In genomic region chr10:128150551-128150950, GRCh38 we compare ENCODE assay signal across 8 cellular contexts. TPM values are rescaled to one million over a fixed set of nuclear protein-coding genes. Genes with fewer than 3 reads are reported as not detected.
A peak's percentile ranks its signal among the peaks of the same experiment; 100 is the strongest.
DNase-seq lines count a peak whose midpoint lies in the region; ATAC-seq, FAIRE-seq and TF ChIP-seq lines count a peak whose summit lies in the region.

No MANE protein-coding gene starts in this region.

- ATAC-seq in HG02938 (IDR thresholded peaks at IDR 0.05; ENCODE audit: unreplicated experiment), result no peak

- peak overlapping the region; percentile 100 for H3K4me2 ChIP-seq in mammary epithelial cell (ENCODE audit: insufficient read depth, low read depth, low read length)

- H3K9me3 ChIP-seq in mammary epithelial cell (replicated peaks; ENCODE audit: insufficient read depth, low read length), result no peaks in the 10 kb centered on the region
- no peaks in the 10 kb centered on the region for H3K9me3 ChIP-seq in mucosa of stomach (ENCODE audit: control insufficient read depth, low read length)

- H3K27ac ChIP-seq in ACC112 (ENCODE audit: low read depth, low read length) (no peak overlapping the region), HL-60 (replicated peaks) (no peak overlapping the region), mammary epithelial cell (ENCODE audit: insufficient read depth, low read depth, low read length) (no peak overlapping the region)

- in situ Hi-C loops in mammary epithelial cell (cut with MboI; ENCODE audit: low sequenced_read_pairs in 2 of 2), result loop anchor here in 1 of 2 donors (10.0 kb wide), 1 partner anchor 66 kb away; no protein-coding TSS in a partner anchor

- H4K20me1 ChIP-seq in mammary epithelial cell (ENCODE audit: insufficient read depth, low read length), result no peaks in the 10 kb centered on the region

- intact Hi-C loops in mammary epithelial cell (cut with micrococcal nuclease), result loop anchor here (1.0 to 5.0 kb wide), 6 partner anchors 25 to 243 kb away; partner anchors contain the start of gene PTPRE

- H3K4me1 ChIP-seq in ACC112 (ENCODE audit: control insufficient read depth, insufficient read depth, low read length, unreplicated experiment) (peaks cover 9% of the 10 kb centered on the region), mammary epithelial cell (ENCODE audit: insufficient read depth, low read length) (peaks cover 12% of the 10 kb centered on the region), mucosa of stomach (ENCODE audit: control insufficient read depth, insufficient read depth, low read length) (peaks cover 4% of the 10 kb centered on the region)

- WGBS in mammary epithelial cell (ENCODE audit: low coverage, missing lambda C conversion rate), result 66% methylated on average over 14 of the region's 19 CpGs

- H3K27me3 ChIP-seq in ACC112 (ENCODE audit: insufficient read depth, low read length) (peaks cover 21% of the 10 kb centered on the region), HL-60 (ENCODE audit: insufficient read depth, poor library complexity, severe bottlenecking) (no peaks in the 10 kb centered on the region), mammary epithelial cell (ENCODE audit: insufficient read depth, low read length) (no peaks in the 10 kb centered on the region), mucosa of stomach (ENCODE audit: control insufficient read depth, insufficient read depth, low read length) (peaks cover 10% of the 10 kb centered on the region)

- TF ChIP-seq CTCF in HL-60 (IDR thresholded peaks at IDR 0.05; ENCODE audit: insufficient read depth, low read length), result no peak
- no peak for TF ChIP-seq CTCF in mammary epithelial cell (conservative IDR thresholded peaks at IDR 0.05 in 1 of 2, IDR thresholded peaks at IDR 0.05 in 1 of 2; ENCODE audit: extremely low read depth in 1 of 2, insufficient read depth in 1 of 2, low read depth in 1 of 2, low read length in 2 of 2)

- dilution Hi-C loops in mammary epithelial cell (cut with HindIII; ENCODE audit: low sequenced_read_pairs), result no loop called here

- H3K9ac ChIP-seq in mammary epithelial cell (ENCODE audit: insufficient read depth, low read length) (no peak overlapping the region), mucosa of stomach (ENCODE audit: low read length) (peak overlapping the region; percentile 70)

- H3K36me3 ChIP-seq in ACC112 (ENCODE audit: insufficient read depth, low read length) (no peaks in the 10 kb centered on the region), mammary epithelial cell (ENCODE audit: insufficient read depth, low read length) (no peaks in the 10 kb centered on the region), mucosa of stomach (ENCODE audit: control insufficient read depth, insufficient read depth, low read length) (no peaks in the 10 kb centered on the region)

- peak overlapping the region; percentile 76 for H2AFZ ChIP-seq in ACC112 (ENCODE audit: low read length, unreplicated experiment)
- H2AFZ ChIP-seq in mammary epithelial cell (ENCODE audit: low read depth, low read length), result peak overlapping the region; percentile 96

- peak overlapping the region; percentile 75 for H3K4me3 ChIP-seq in ACC112 (ENCODE audit: low read depth, low read length)
- H3K4me3 ChIP-seq in HL-60 (replicated peaks; ENCODE audit: insufficient read depth, low read length), result peak overlapping the region; percentile 79
- peak overlapping the region; percentile 48 to 85 (median 74) for H3K4me3 ChIP-seq in mammary epithelial cell (replicated peaks in 1 of 3; ENCODE audit: insufficient read depth in 1 of 3, low read depth in 2 of 3, low read length in 3 of 3)
- H3K4me3 ChIP-seq in mucosa of stomach (ENCODE audit: low read length), result peak overlapping the region; percentile 23

- FAIRE-seq in urothelium cell line (lab: Jason Lieb, UNC), result no peak

- BruUV-seq in mammary epithelial cell (replicated peaks; lab: Mats Ljungman, UMichigan), result no TSS peak

- H3K79me2 ChIP-seq in ACC112 (ENCODE audit: control insufficient read depth, insufficient read depth, low read length, unreplicated experiment) (no peaks in the 10 kb centered on the region), mammary epithelial cell (ENCODE audit: insufficient read depth, low read length) (no peaks in the 10 kb centered on the region)

- DNase-seq in HL-60 (ENCODE audit: low read depth in 1 of 2, low spot score in 1 of 2) (no peak), mammary epithelial cell (no peak), NCI-H524 (lab: John Stamatoyannopoulos, UW) (no peak), urothelium cell line (ENCODE audit: low spot score) (no peak), hepatic stellate cell (ENCODE audit: low spot score) (no peak)

- CTCF ChIA-PET in mammary epithelial cell (lab: Charles Lee; ENCODE audit: low non-redundant PET), result no interaction called here

RNA-seq across cellular contexts. Expression of gene MKI67, which starts 24.3 kb away (rescaled TPM):
- total RNA-seq in mammary epithelial cell, result 10 to 100 TPM in 1 of 2 donors, 1 to 10 TPM in 1; 1.3 to 88.5 TPM
- 20.8 TPM for polyA plus RNA-seq in mammary epithelial cell
- 70.7 TPM for polyA minus RNA-seq in mammary epithelial cell

Comparison
In these comparisons a context has a peak if more than half of its experiments do, and no peak if none do; other contexts are left out.
1. H3K4me3 ChIP-seq: peak in every context shown above with its lines; median percentile 79 in HL-60; 75 in ACC112; 74 in mammary epithelial cell; 23 in mucosa of stomach.